In genomic region chr16:2769675-2770056, GRCh38 we compare ENCODE assay signal across 2 cellular contexts.
TF ChIP-seq lines count a peak whose summit lies in the region.

No MANE protein-coding gene starts in this region.

TF ChIP-seq in SK-N-SH treated with all-trans-retinoic acid at 6 μM for 48 hours, 23 proteins besides CTCF, POLR2A, EP300 and RAD21 (continued from another document):
- TF ChIP-seq TSHZ2 (CRISPR knock-in tag; IDR thresholded peaks at IDR 0.05) (no peak), ESRRG (CRISPR knock-in tag; IDR thresholded peaks at IDR 0.05) (no peak), GLIS3 (CRISPR knock-in tag; IDR thresholded peaks at IDR 0.05) (no peak), ZFP30 (CRISPR knock-in tag; IDR thresholded peaks at IDR 0.05) (no peak)

TF ChIP-seq in SK-N-SH, 30 proteins besides CTCF, POLR2A, EP300 and RAD21 (continued from another document):
- TF ChIP-seq, protein P1, sequence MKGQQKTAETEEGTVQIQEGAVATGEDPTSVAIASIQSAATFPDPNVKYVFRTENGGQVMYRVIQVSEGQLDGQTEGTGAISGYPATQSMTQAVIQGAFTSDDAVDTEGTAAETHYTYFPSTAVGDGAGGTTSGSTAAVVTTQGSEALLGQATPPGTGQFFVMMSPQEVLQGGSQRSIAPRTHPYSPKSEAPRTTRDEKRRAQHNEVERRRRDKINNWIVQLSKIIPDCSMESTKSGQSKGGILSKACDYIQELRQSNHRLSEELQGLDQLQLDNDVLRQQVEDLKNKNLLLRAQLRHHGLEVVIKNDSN (IDR thresholded peaks at IDR 0.05; ENCODE audit: borderline replicate concordance, low read depth), result no peak
